Comparison of ENCODE assay signal across 8 cellular contexts in genomic region chr19:11091343-11092153, GRCh38. TPM values are rescaled to one million over a fixed set of nuclear protein-coding genes. Genes with fewer than 3 reads are reported as not detected.
A peak's percentile ranks its signal among the peaks of the same experiment; 100 is the strongest.
DNase-seq lines count a peak whose midpoint lies in the region; ATAC-seq and TF ChIP-seq lines count a peak whose summit lies in the region.

No MANE protein-coding gene starts in this region.

- peak overlapping the region; percentile 93 for H3K27ac ChIP-seq in colonic mucosa
- peak overlapping the region; percentile 95 for H3K27ac ChIP-seq in liver (ENCODE audit: low read depth in 1 of 2, low read length in 2 of 2)

- H3K4me3 ChIP-seq in BE2C (ENCODE audit: low read depth, low read length) (peak overlapping the region; percentile 96), WI38 (ENCODE audit: low read depth, low read length) (peak overlapping the region; percentile 90), colonic mucosa (peak overlapping the region; percentile 70), liver (ENCODE audit: low read depth in 1 of 3, low read length in 3 of 3) (peak overlapping the region; percentile 78 to 97 (median 80))

- WGBS in liver, result 12% methylated on average over 15 of the region's 15 CpGs

- peaks cover 61% of the 10 kb centered on the region for H3K36me3 ChIP-seq in BE2C
- H3K36me3 ChIP-seq in colonic mucosa, result no peaks in the 10 kb centered on the region
- peaks cover 0 to 14% (median 6%) of the 10 kb centered on the region in 4 donors for H3K36me3 ChIP-seq in liver (ENCODE audit: control insufficient read depth in 4 of 4, insufficient read depth in 3 of 4, low read depth in 1 of 4, low read length in 3 of 4)

- H3K9me3 ChIP-seq in BE2C (no peaks in the 10 kb centered on the region), colonic mucosa (no peaks in the 10 kb centered on the region), liver (ENCODE audit: control insufficient read depth in 4 of 4, low read length in 3 of 4) (no peaks in the 10 kb centered on the region)

- intact Hi-C loops in colonic mucosa (cut with DNase I), result no loop called here

- in situ Hi-C loops in KBM-7 (cut with MboI; ENCODE audit: low pct_unique_long_range_greater_than_20kb, low sequenced_read_pairs), result no loop called here

- no peaks in the 10 kb centered on the region for H3K27me3 ChIP-seq in BE2C
- no peaks in the 10 kb centered on the region for H3K27me3 ChIP-seq in colonic mucosa
- no peaks in the 10 kb centered on the region for H3K27me3 ChIP-seq in liver (ENCODE audit: control insufficient read depth in 4 of 4, insufficient read depth in 4 of 4, low read length in 3 of 4)

- TF ChIP-seq CTCF in BE2C (IDR thresholded peaks at IDR 0.05; ENCODE audit: low read depth, low read length), result no peak
- no peak for TF ChIP-seq CTCF in WI38 (IDR thresholded peaks at IDR 0.05; ENCODE audit: low read depth, low read length)
- TF ChIP-seq CTCF in colonic mucosa (IDR thresholded peaks at IDR 0.05), result no peak
- no peak for TF ChIP-seq CTCF in liver (IDR thresholded peaks at IDR 0.05; ENCODE audit: low read depth, low read length, missing input control)

- H3K4me1 ChIP-seq in BE2C (peaks cover 13% of the 10 kb centered on the region), colonic mucosa (peaks cover 15% of the 10 kb centered on the region), liver (ENCODE audit: control insufficient read depth in 4 of 4, insufficient read depth in 4 of 4, low read length in 3 of 4) (peaks cover 8 to 45% (median 26%) of the 10 kb centered on the region in 4 donors)

- DNase-seq in BE2C, result no peak
- DNase-seq in KBM-7, result peak; percentile 86
- DNase-seq in colonic mucosa, result peak; percentile 79
- DNase-seq in stimulated activated CD8-positive, alpha-beta memory T cell treated with anti-CD3 and anti-CD28 coated beads, Interleukin-7, amount 100 ng/mL, for 4 hours (ENCODE audit: low read depth in 2 of 2), result peak; percentile 42 to 50
- DNase-seq in NCI-H446 treated with DMSO at 0.1 percent for 48 hours (lab: John Stamatoyannopoulos, UW), result no peak

- H3K9ac ChIP-seq in colonic mucosa (ENCODE audit: low read depth in 2 of 2, low read length in 2 of 2) (peak overlapping the region; percentile 98 to 100), liver (ENCODE audit: low read depth in 1 of 2, low read length in 2 of 2) (peak overlapping the region; percentile 96 to 98)

- no peak for ATAC-seq in GM19328 (IDR thresholded peaks at IDR 0.05; ENCODE audit: unreplicated experiment)

- no peak for TF ChIP-seq RAD21 in liver (IDR thresholded peaks at IDR 0.05)

TF ChIP-seq in liver, 16 proteins besides CTCF, POLR2A, EP300 and RAD21:
- TF ChIP-seq SP1 (IDR thresholded peaks at IDR 0.05) (peak; percentile 23), NR2F2 (IDR thresholded peaks at IDR 0.05) (peak; percentile 27), MAX (IDR thresholded peaks at IDR 0.05) (peak; percentile 38), JUND (IDR thresholded peaks at IDR 0.05) (peak; percentile 5 to 79), FOXA1 (IDR thresholded peaks at IDR 0.05) (no peak)

RNA-seq across cellular contexts. Expression of gene LDLR, which starts 2.3 kb away (rescaled TPM):
- polyA plus RNA-seq in BE2C (2012; ENCODE audit: insufficient read depth, insufficient read length, low read depth), result 12.4 TPM
- total RNA-seq in colonic mucosa (100 to 1,000 TPM in 1 of 2 donors, 10 to 100 TPM in 1; 65.0 to 190 TPM), liver (100 to 1,000 TPM in 1 of 2 donors, 10 to 100 TPM in 1; 99.5 to 141 TPM)
- polyA plus RNA-seq in liver, result 10 to 100 TPM; 17.3 to 28.4 TPM

Comparison
In these comparisons a context has a peak if more than half of its experiments do, and no peak if none do; other contexts are left out.
1. DNase-seq: peak in KBM-7 (single experiment), colonic mucosa (single experiment) and stimulated activated CD8-positive, alpha-beta memory T cell treated with anti-CD3 and anti-CD28 coated beads, Interleukin-7, amount 100 ng/mL, for 4 hours (2 of 2); none in BE2C (single experiment) and NCI-H446 treated with DMSO at 0.1 percent for 48 hours (single experiment).
2. Peak in every context shown above with its lines, with median percentiles within 50 percentile points of each other: H3K4me3 ChIP-seq.